Comparison of ENCODE assay signal across 10 cellular contexts in genomic region chr20:31595654-31596411, GRCh38. TPM values are rescaled to one million over a fixed set of nuclear protein-coding genes. Genes with fewer than 3 reads are reported as not detected.
A peak's percentile ranks its signal among the peaks of the same experiment; 100 is the strongest.
DNase-seq lines count a peak whose midpoint lies in the region; ATAC-seq, FAIRE-seq and TF ChIP-seq lines count a peak whose summit lies in the region.
"Had no signal": no experiment of that assay in that cellular context is flagged by ENCODE, and none has a peak within 500 bp of the region (broad histone marks: within the 10 kb centered on the region; RNA-seq: fewer than 3 reads in every experiment).

No MANE protein-coding gene starts in this region.

- WGBS in HepG2 (ENCODE audit: low lambda C conversion rate): 3% methylated on average over 15 of the region's 15 CpGs
- 25% methylated on average over 15 of the region's 15 CpGs for WGBS in urinary bladder

- TF ChIP-seq RAD21 in HepG2 (CRISPR knock-in tag; IDR thresholded peaks at IDR 0.05): peak; percentile 72

- FAIRE-seq in HepG2 (lab: Jason Lieb, UNC): peak; percentile 66
- FAIRE-seq: A204.1 had no signal

- peaks cover 17% of the 10 kb centered on the region for H3K79me2 ChIP-seq in HepG2 (ENCODE audit: insufficient read depth, low read length)

- ATAC-seq in HepG2 (peak; percentile 78), HG03521 (IDR thresholded peaks at IDR 0.05; ENCODE audit: unreplicated experiment) (no peak)

- DNase-seq in DMS53 (lab: John Stamatoyannopoulos, UW): peak; percentile 45
- no peak for DNase-seq in DMS53 treated with DMSO at 0.1 percent for 48 hours (lab: John Stamatoyannopoulos, UW; ENCODE audit: unreplicated experiment)
- peak; percentile 94 for DNase-seq in cerebellar cortex (ENCODE audit: low spot score)
- peak; percentile 96 for DNase-seq in HepG2 (ENCODE audit: low spot score)
- no peak for DNase-seq in OCI-M2 (lab: John Stamatoyannopoulos, UW; ENCODE audit: unreplicated experiment)
- no peak for DNase-seq in NCI-H146 (lab: John Stamatoyannopoulos, UW)

- H3K27me3 ChIP-seq in HepG2 (ENCODE audit: control insufficient read depth in 1 of 2, insufficient read depth in 2 of 2, low read length in 2 of 2): no peaks in the 10 kb centered on the region; a peak in 1 of 5 replicates

- H3K4me3 ChIP-seq in HepG2 (replicated peaks in 1 of 3; ENCODE audit: insufficient read depth in 1 of 3, low read depth in 2 of 3, low read length in 3 of 3) (peak overlapping the region; percentile 48 to 74 (median 63)), urinary bladder (ENCODE audit: low read depth, low read length) (no peak overlapping the region)

- peak overlapping the region; percentile 78 for H3K9ac ChIP-seq in HepG2 (ENCODE audit: insufficient read depth, low read depth, low read length)

- no peaks in the 10 kb centered on the region for H4K20me1 ChIP-seq in HepG2 (ENCODE audit: insufficient read depth, low read length)

- BruUV-seq in HepG2 (replicated peaks; lab: Mats Ljungman, UMichigan): no TSS peak

- H3K36me3 ChIP-seq in HepG2 (replicated peaks in 1 of 2; ENCODE audit: control insufficient read depth in 1 of 2, insufficient read depth in 2 of 2, low read length in 2 of 2) (no peaks in the 10 kb centered on the region), urinary bladder (ENCODE audit: insufficient read depth) (no peaks in the 10 kb centered on the region)

- peaks cover 62% of the 10 kb centered on the region for H3K4me1 ChIP-seq in HepG2 (ENCODE audit: insufficient read depth, low read length)
- no peaks in the 10 kb centered on the region for H3K4me1 ChIP-seq in urinary bladder (ENCODE audit: insufficient read depth)

- peak; percentile 22; the same call in 1 of the 2 replicates for TF ChIP-seq CTCF in HepG2 (CRISPR knock-in tag; IDR thresholded peaks at IDR 0.05)

- CTCF ChIA-PET in HepG2 (lab: Yijun Ruan, JAX; ENCODE audit: low intra/inter-chr PET ratio, low total read pairs): interaction anchor here (1.5 kb wide), 1 partner anchor 17 kb away, joined by 8 read pairs; no protein-coding TSS in a partner anchor

- H2AFZ ChIP-seq in HepG2 (ENCODE audit: low read length): no peak overlapping the region

- intact Hi-C loops in HepG2 (cut with micrococcal nuclease; ENCODE audit: unreplicated experiment): loop anchor here (1.0 to 2.0 kb wide), 2 partner anchors 8 to 15 kb away; no protein-coding TSS in a partner anchor

- POLR2A ChIA-PET in HepG2 (lab: Yijun Ruan, JAX): interaction anchor here (0.8 to 4.2 kb wide), 11 partner anchors 9 to 109 kb away, joined by 3 to 183 read pairs (median 4); partner anchors contain the start of gene ID1

- no peaks in the 10 kb centered on the region for H3K9me3 ChIP-seq in HepG2 (ENCODE audit: low read length)

- TF ChIP-seq POLR2A in HepG2 (IDR thresholded peaks at IDR 0.05; ENCODE audit: insufficient read depth in 1 of 2, low read depth in 2 of 2, low read length in 2 of 2): peak; percentile 54 to 70

- H3K27ac ChIP-seq in HepG2 (ENCODE audit: extremely low read length, insufficient read depth, low read length): peak overlapping the region; percentile 90
- peak overlapping the region; percentile 73 for H3K27ac ChIP-seq in urinary bladder (ENCODE audit: low read depth)

- peak; percentile 91 to 92; a peak in 3 of 4 replicates for TF ChIP-seq EP300 in HepG2 (IDR thresholded peaks at IDR 0.05; ENCODE audit: low read depth in 2 of 2, low read length in 2 of 2)
- TF ChIP-seq EP300 in HepG2 (CRISPR knock-in tag; IDR thresholded peaks at IDR 0.05; ENCODE audit: borderline replicate concordance): peak; percentile 73

- peak overlapping the region; percentile 78 for H3K4me2 ChIP-seq in HepG2 (ENCODE audit: low read depth, low read length)

- in situ Hi-C loops in HepG2 (cut with HindIII; ENCODE audit: extremely low pct_ligation_motif_present, low pct_unique_long_range_greater_than_20kb): no loop called here

TF ChIP-seq in HepG2, 621 proteins besides CTCF, POLR2A, EP300 and RAD21 (continues in another document):
- TF ChIP-seq MTERF4 (CRISPR knock-in tag; IDR thresholded peaks at IDR 0.05): 0 out of 2 replicates have a peak, but pooled peaks have one; percentile 82

RNA-seq across cellular contexts. Expression of gene ID1, which starts 9.3 kb away (rescaled TPM):
- total RNA-seq in HepG2 (2016; rRNA removed; fragmentation: Illumina TruSeq; extraction: Trizol) (315 and 419 TPM in 2 replicates), urinary bladder (500 TPM)
- total RNA-seq in HepG2 (2016; cell fraction: cytosol; rRNA removed; fragmentation: Illumina TruSeq; extraction: Trizol; ENCODE audit: low read depth): 421 and 422 TPM in 2 replicates
- 297 and 421 TPM in 2 replicates for total RNA-seq in HepG2 (2016; cell fraction: insoluble cytoplasmic fraction; rRNA removed; fragmentation: Illumina TruSeq; extraction: Trizol)
- 329 and 339 TPM in 2 replicates for total RNA-seq in HepG2 (2016; cell fraction: membrane; rRNA removed; fragmentation: Illumina TruSeq; extraction: Trizol)
- 273 and 295 TPM in 2 replicates for total RNA-seq in HepG2 (2016; cell fraction: nucleus; rRNA removed; fragmentation: Illumina TruSeq; extraction: Trizol)
- polyA plus RNA-seq in HepG2 (2011; rRNA removed) (258 and 320 TPM in 2 replicates), urinary bladder (683 TPM)
- 494 and 1,223 TPM in 2 replicates for polyA plus RNA-seq in HepG2 (2011; cell fraction: cytosol; rRNA removed)
- 541 and 1,398 TPM in 2 replicates for polyA plus RNA-seq in HepG2 (2011; cell fraction: nucleus; rRNA removed)
- 119 and 147 TPM in 2 replicates for polyA plus RNA-seq in HepG2 (2012)
- 99.0 and 102 TPM in 2 replicates for polyA plus RNA-seq in HepG2 (2016; cell fraction: cytosol; fragmentation: Illumina TruSeq; extraction: Trizol; ENCODE audit: low read depth)
- 273 and 282 TPM in 2 replicates for polyA plus RNA-seq in HepG2 (2016; cell fraction: insoluble cytoplasmic fraction; fragmentation: Illumina TruSeq; extraction: Trizol; ENCODE audit: low read depth)
- polyA plus RNA-seq in HepG2 (2016; cell fraction: membrane; fragmentation: Illumina TruSeq; extraction: Trizol; ENCODE audit: low read depth): 104 TPM in 2 replicates
- 496 and 499 TPM in 2 replicates for polyA plus RNA-seq in HepG2 (2016; cell fraction: nucleus; fragmentation: Illumina TruSeq; extraction: Trizol; ENCODE audit: insufficient read depth, low read depth)
- polyA minus RNA-seq in HepG2 (2011; rRNA and poly(A)+ RNA removed; ENCODE audit: low replicate concordance): 259 and 709 TPM in 2 replicates
- 242 and 434 TPM in 2 replicates for polyA minus RNA-seq in HepG2 (2011; cell fraction: cytosol; rRNA and poly(A)+ RNA removed)
- polyA minus RNA-seq in HepG2 (2011; cell fraction: nucleus; rRNA and poly(A)+ RNA removed): 194 and 456 TPM in 2 replicates

RNA-seq across cellular contexts. Expression of gene COX4I2, which starts 41.9 kb away (rescaled TPM):
- total RNA-seq in HepG2 (2016; rRNA removed; fragmentation: Illumina TruSeq; extraction: Trizol) (not detected in 2 replicates), urinary bladder (4.8 TPM)
- not detected in 2 replicates for total RNA-seq in HepG2 (2016; cell fraction: cytosol; rRNA removed; fragmentation: Illumina TruSeq; extraction: Trizol; ENCODE audit: low read depth)
- not detected in 2 replicates for total RNA-seq in HepG2 (2016; cell fraction: insoluble cytoplasmic fraction; rRNA removed; fragmentation: Illumina TruSeq; extraction: Trizol)
- total RNA-seq in HepG2 (2016; cell fraction: membrane; rRNA removed; fragmentation: Illumina TruSeq; extraction: Trizol): not detected in 2 replicates
- not detected in 2 replicates for total RNA-seq in HepG2 (2016; cell fraction: nucleus; rRNA removed; fragmentation: Illumina TruSeq; extraction: Trizol)
- polyA plus RNA-seq in HepG2 (2011; rRNA removed) (0.74 and 1.1 TPM in 2 replicates), urinary bladder (10.1 TPM)
- 0.97 and 1.4 TPM in 2 replicates for polyA plus RNA-seq in HepG2 (2011; cell fraction: cytosol; rRNA removed)
- polyA plus RNA-seq in HepG2 (2011; cell fraction: nucleus; rRNA removed): 0.31 TPM in 1 of 2 replicates, not detected in the other
- 0.61 and 0.68 TPM in 2 replicates for polyA plus RNA-seq in HepG2 (2012)
- polyA plus RNA-seq in HepG2 (2016; cell fraction: cytosol; fragmentation: Illumina TruSeq; extraction: Trizol; ENCODE audit: low read depth): not detected in 2 replicates
- not detected in 2 replicates for polyA plus RNA-seq in HepG2 (2016; cell fraction: insoluble cytoplasmic fraction; fragmentation: Illumina TruSeq; extraction: Trizol; ENCODE audit: low read depth)
- not detected in 2 replicates for polyA plus RNA-seq in HepG2 (2016; cell fraction: membrane; fragmentation: Illumina TruSeq; extraction: Trizol; ENCODE audit: low read depth)
- not detected in 2 replicates for polyA plus RNA-seq in HepG2 (2016; cell fraction: nucleus; fragmentation: Illumina TruSeq; extraction: Trizol; ENCODE audit: insufficient read depth, low read depth)
- not detected in 2 replicates for polyA minus RNA-seq in HepG2 (2011; rRNA and poly(A)+ RNA removed; ENCODE audit: low replicate concordance)
- not detected in 2 replicates for polyA minus RNA-seq in HepG2 (2011; cell fraction: cytosol; rRNA and poly(A)+ RNA removed)
- polyA minus RNA-seq in HepG2 (2011; cell fraction: nucleus; rRNA and poly(A)+ RNA removed): not detected in 2 replicates
- total RNA-seq: T-helper 2 cell treated with Interferon-gamma antibody and Interleukin-4, amounts not matched to agents 100 ng/mL and 5 ng/mL, for 36 hours had no signal

Comparison
In these comparisons a context has a peak if more than half of its experiments do, and no peak if none do; other contexts are left out.
1. DNase-seq: peak in DMS53 (single experiment), cerebellar cortex (single experiment) and HepG2 (single experiment); none in DMS53 treated with DMSO at 0.1 percent for 48 hours (single experiment), OCI-M2 (single experiment) and NCI-H146 (single experiment).